ENCODE assay signal across 8 cellular contexts in the genomic region with DNA sequence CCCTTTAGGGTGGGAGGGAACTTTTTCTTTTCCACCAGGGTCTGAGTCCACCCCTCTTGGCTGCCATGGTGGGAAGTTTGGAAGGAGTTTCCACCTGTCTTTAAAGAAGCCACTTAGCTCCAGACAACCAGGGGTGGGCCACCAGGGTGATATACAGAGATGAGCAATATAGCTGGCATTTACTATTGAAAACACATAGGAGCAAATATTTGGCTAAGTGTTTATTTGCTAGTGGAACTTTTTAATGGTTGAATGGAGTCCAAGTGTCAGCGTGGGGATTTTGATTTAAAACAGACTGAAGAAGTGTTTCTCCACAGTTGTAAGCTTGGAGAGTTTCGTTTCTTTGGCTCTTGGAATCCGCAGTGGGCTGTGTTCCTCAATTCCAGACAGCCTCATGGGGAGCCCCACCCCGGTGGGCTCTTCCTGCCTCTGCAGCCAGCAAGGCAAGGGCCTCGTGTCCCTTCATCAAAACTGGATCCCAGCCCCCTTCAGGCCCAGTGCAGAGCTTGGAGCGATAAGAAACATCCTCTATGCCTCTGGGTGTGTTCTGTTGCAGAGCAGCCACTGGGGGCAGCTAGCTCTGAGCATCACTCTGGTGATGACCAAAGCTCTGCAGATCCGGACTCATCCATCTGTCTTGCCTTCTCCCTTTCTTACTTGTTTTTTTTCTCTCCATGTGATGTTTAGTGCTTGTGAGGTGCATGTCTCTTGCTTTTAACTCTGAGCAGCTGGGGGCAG. TPM values are rescaled to one million over a fixed set of nuclear protein-coding genes. Genes with fewer than 3 reads are reported as not detected.
A peak's percentile ranks its signal among the peaks of the same experiment; 100 is the strongest.
DNase-seq lines count a peak whose midpoint lies in the region; ATAC-seq and TF ChIP-seq lines count a peak whose summit lies in the region.

No MANE protein-coding gene starts in this region.

- no peak overlapping the region for H3K27ac Mint-ChIP-seq in osteocyte (ENCODE audit: unreplicated experiment)

- peak; percentile 28 for TF ChIP-seq CTCF in cardiac fibroblast (IDR thresholded peaks at IDR 0.05; ENCODE audit: low read depth, low read length)
- peak; percentile 20 for TF ChIP-seq CTCF in osteocyte (IDR thresholded peaks at IDR 0.05)

- no peak overlapping the region for H3K4me3 Mint-ChIP-seq in osteocyte (ENCODE audit: unreplicated experiment)

- ATAC-seq in GM21367 (IDR thresholded peaks at IDR 0.05; ENCODE audit: unreplicated experiment) = no peak

- no peaks in the 10 kb centered on the region for H3K4me1 Mint-ChIP-seq in osteocyte (ENCODE audit: unreplicated experiment)

- DNase-seq in SIG-M5 treated with dmso at 0.1 percent for 504 hours (lab: John Stamatoyannopoulos, UW; ENCODE audit: unreplicated experiment) (peak; percentile 29), SIG-M5 (lab: John Stamatoyannopoulos, UW) (no peak), M059J (ENCODE audit: low read depth) (peak; percentile 46), cardiac fibroblast (ENCODE audit: low read depth in 2 of 2) (peak; percentile 2), osteocyte (ENCODE audit: extremely low spot score, unreplicated experiment) (no peak), substantia nigra (lab: John Stamatoyannopoulos, UW) (no peak), midbrain (lab: John Stamatoyannopoulos, UW) (no peak)

- no peaks in the 10 kb centered on the region for H3K27me3 Mint-ChIP-seq in osteocyte (ENCODE audit: unreplicated experiment)

- no peak overlapping the region for H3K4me3 ChIP-seq in cardiac fibroblast (replicated peaks in 1 of 2; ENCODE audit: low read depth in 2 of 2, low read length in 2 of 2)

- no peaks in the 10 kb centered on the region for H3K9me3 Mint-ChIP-seq in osteocyte (ENCODE audit: unreplicated experiment)

- no peak overlapping the region for H3K27ac ChIP-seq in substantia nigra (ENCODE audit: low read depth, low read length, poor library complexity, severe bottlenecking)

- no peaks in the 10 kb centered on the region for H3K36me3 Mint-ChIP-seq in osteocyte (ENCODE audit: unreplicated experiment)

RNA-seq across cellular contexts. Expression of gene NOG, which starts 36.1 kb away (rescaled TPM):
- total RNA-seq in M059J (2014; rRNA removed; shearing (Covaris generic)) = 1.0 and 1.7 TPM in 2 replicates
- total RNA-seq in osteocyte = not detected in 2 replicates

Comparison
In these comparisons a context has a peak if more than half of its experiments do, and no peak if none do; other contexts are left out.
1. DNase-seq: peak in SIG-M5 treated with dmso at 0.1 percent for 504 hours (single experiment), M059J (single experiment) and cardiac fibroblast (2 of 2); none in SIG-M5 (single experiment), osteocyte (single experiment), substantia nigra (0 of 49) and midbrain (single experiment).